Comparison of ENCODE assay signal across 9 cellular contexts in the genomic region with DNA sequence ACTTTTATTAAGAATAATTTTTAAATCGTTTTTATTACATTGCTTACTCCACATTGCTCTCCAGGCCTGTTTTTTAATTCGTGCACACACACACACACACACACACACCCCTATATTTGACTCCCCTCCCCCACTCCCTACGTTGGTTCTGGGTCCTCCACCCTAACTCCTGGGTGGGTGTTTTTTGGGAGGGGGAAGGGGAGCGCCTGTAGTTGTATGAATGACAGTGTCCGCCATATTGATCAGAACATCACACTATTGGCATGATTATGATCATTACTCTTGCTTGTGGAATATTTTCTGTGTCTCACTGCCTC. TPM values are rescaled to one million over a fixed set of nuclear protein-coding genes. Genes with fewer than 3 reads are reported as not detected.
DNase-seq lines count a peak whose midpoint lies in the region; ATAC-seq, FAIRE-seq and TF ChIP-seq lines count a peak whose summit lies in the region.
"Had no signal": no experiment of that assay in that cellular context is flagged by ENCODE, and none has a peak within 500 bp of the region (broad histone marks: within the 10 kb centered on the region; RNA-seq: fewer than 3 reads in every experiment).

No MANE protein-coding gene starts in this region.

- H3K9me2 ChIP-seq in neural cell (ENCODE audit: insufficient read depth, low read length): no peaks in the 10 kb centered on the region

- peaks cover 55% of the 10 kb centered on the region for H3K79me2 ChIP-seq in neural cell (replicated peaks; ENCODE audit: insufficient read depth, low read length)

- no peak for TF ChIP-seq RAD21 in neural cell (conservative IDR thresholded peaks at IDR 0.05)

- CTCF ChIA-PET in HEK293 (lab: Yijun Ruan, JAX): no interaction called here

- H3K36me3 Mint-ChIP-seq in CD4-positive, CD25-positive, alpha-beta regulatory T cell: no peaks in the 10 kb centered on the region
- no peaks in the 10 kb centered on the region for H3K36me3 Mint-ChIP-seq in brain

- peaks cover 5 to 32% (median 14%) of the 10 kb centered on the region in 4 donors for H3K4me1 Mint-ChIP-seq in CD4-positive, CD25-positive, alpha-beta regulatory T cell
- H3K4me1 Mint-ChIP-seq in brain: peaks cover 61% of the 10 kb centered on the region

- peaks cover 48% of the 10 kb centered on the region for H3K27me3 ChIP-seq in CD4-positive, CD25-positive, alpha-beta regulatory T cell (ENCODE audit: control insufficient read depth, insufficient read depth, low read length)
- peaks cover 12% of the 10 kb centered on the region for H3K27me3 ChIP-seq in neural cell (ENCODE audit: insufficient read depth, low read depth, low read length)

- TF ChIP-seq POLR2A in H54 (IDR thresholded peaks at IDR 0.05; ENCODE audit: low read depth, low read length): no peak

- H3K27ac Mint-ChIP-seq in CD4-positive, CD25-positive, alpha-beta regulatory T cell: no peak overlapping the region
- H3K27ac Mint-ChIP-seq in brain: peak overlapping the region; percentile 77 to 97 (median 96)

- peak overlapping the region in 3 of 4 donors; percentile 39 to 82 (median 58) for H3K4me3 Mint-ChIP-seq in CD4-positive, CD25-positive, alpha-beta regulatory T cell
- H3K4me3 Mint-ChIP-seq in brain: peak overlapping the region; percentile 86 to 98 (median 96)

- H3K27me3 Mint-ChIP-seq in CD4-positive, CD25-positive, alpha-beta regulatory T cell: peaks cover 76% of the 10 kb centered on the region
- peaks cover 37% of the 10 kb centered on the region for H3K27me3 Mint-ChIP-seq in brain

- FAIRE-seq in H54 (lab: Jason Lieb, UNC): no peak

- no peak for DNase-seq in CD4-positive, CD25-positive, alpha-beta regulatory T cell
- DNase-seq in H54 (ENCODE audit: insufficient read length, low spot score): no peak
- DNase-seq: stimulated activated CD4-positive, alpha-beta T cell treated with anti-CD3 and anti-CD28 coated beads, Interleukin-1b, Interleukin-23, amount 100 ng/mL, for 48 hours had no signal

- H2AFZ ChIP-seq in neural cell (ENCODE audit: low read depth, low read length): no peak overlapping the region

- no peak for TF ChIP-seq EP300 in neural cell (conservative IDR thresholded peaks at IDR 0.05; ENCODE audit: poor library complexity, severe bottlenecking)

- peaks cover 22% of the 10 kb centered on the region for H3K4me1 ChIP-seq in CD4-positive, CD25-positive, alpha-beta regulatory T cell (ENCODE audit: control insufficient read depth, insufficient read depth, low read length, poor library complexity, severe bottlenecking)
- H3K4me1 ChIP-seq in HEK293 (ENCODE audit: control insufficient read depth, insufficient read depth, low read length): no peaks in the 10 kb centered on the region

- H3K9me3 Mint-ChIP-seq in CD4-positive, CD25-positive, alpha-beta regulatory T cell: peaks cover 0 to 2% (median 0%) of the 10 kb centered on the region in 7 donors
- H3K9me3 Mint-ChIP-seq in brain: peaks cover 0 to 5% (median 0%) of the 10 kb centered on the region in 5 experiments

- H3K9me3 ChIP-seq in CD4-positive, CD25-positive, alpha-beta regulatory T cell (ENCODE audit: control insufficient read depth in 2 of 2, low read length in 2 of 2): no peaks in the 10 kb centered on the region
- H3K9me3 ChIP-seq in HEK293 (ENCODE audit: control insufficient read depth, insufficient read depth, low read depth, low read length): no peaks in the 10 kb centered on the region
- H3K9me3 ChIP-seq in neural cell (ENCODE audit: low read length): no peaks in the 10 kb centered on the region

- POLR2A ChIA-PET in HEK293 (lab: Yijun Ruan, JAX): no interaction called here

- no peaks in the 10 kb centered on the region for H3F3A ChIP-seq in neural cell (ENCODE audit: insufficient read depth, low read length, poor library complexity, severe bottlenecking)

- H3K4me2 ChIP-seq in neural cell (ENCODE audit: low read length): peak overlapping the region; percentile 96

- no peak for TF ChIP-seq CTCF in HEK293 (tag by site-specific recombination; IDR thresholded peaks at IDR 0.05)
- no peak for TF ChIP-seq CTCF in brain (conservative IDR thresholded peaks at IDR 0.05)
- no peak for TF ChIP-seq CTCF in neural cell (IDR thresholded peaks at IDR 0.05; ENCODE audit: poor library complexity, severe bottlenecking)

- H3K27ac ChIP-seq in CD4-positive, CD25-positive, alpha-beta regulatory T cell (ENCODE audit: insufficient read depth, low read length, poor library complexity, severe bottlenecking): no peak overlapping the region
- H3K27ac ChIP-seq in HEK293 (ENCODE audit: extremely low read depth, low read depth, low read length) (no peak overlapping the region), neural cell (ENCODE audit: low read length) (peak overlapping the region; percentile 96)

- H3K9ac ChIP-seq in neural cell (ENCODE audit: low read length): peak overlapping the region; percentile 99

- H3K36me3 ChIP-seq in CD4-positive, CD25-positive, alpha-beta regulatory T cell (ENCODE audit: control insufficient read depth, insufficient read depth, low read length): no peaks in the 10 kb centered on the region
- no peaks in the 10 kb centered on the region for H3K36me3 ChIP-seq in HEK293 (ENCODE audit: control insufficient read depth in 2 of 2, insufficient read depth in 1 of 2, low read length in 2 of 2)
- no peaks in the 10 kb centered on the region for H3K36me3 ChIP-seq in neural cell (ENCODE audit: insufficient read depth, low read length)

- H3K4me3 ChIP-seq in CD4-positive, CD25-positive, alpha-beta regulatory T cell (ENCODE audit: low read depth, low read length): no peak overlapping the region
- H3K4me3 ChIP-seq in HEK293 (ENCODE audit: low read depth, low read length) (no peak overlapping the region), neural cell (ENCODE audit: low read length) (peak overlapping the region; percentile 94)

- H4K20me1 ChIP-seq in neural cell (ENCODE audit: insufficient read depth): peaks cover 4% of the 10 kb centered on the region

- ATAC-seq in CD4-positive, CD25-positive, alpha-beta regulatory T cell (ENCODE audit: low read depth in 2 of 2): no peak
- no peak for ATAC-seq in GM19023 (IDR thresholded peaks at IDR 0.05; ENCODE audit: unreplicated experiment)
- ATAC-seq in HG02571 (IDR thresholded peaks at IDR 0.05; ENCODE audit: unreplicated experiment): no peak

TF ChIP-seq in HEK293, 187 proteins besides CTCF, POLR2A, EP300 and RAD21:
- TF ChIP-seq HOXD13 (CRISPR knock-in tag; IDR thresholded peaks at IDR 0.05; ENCODE audit: borderline replicate concordance) (no peak), ZNF426 (tag by site-specific recombination; IDR thresholded peaks at IDR 0.05) (no peak)
- TF ChIP-seq, protein P1, sequence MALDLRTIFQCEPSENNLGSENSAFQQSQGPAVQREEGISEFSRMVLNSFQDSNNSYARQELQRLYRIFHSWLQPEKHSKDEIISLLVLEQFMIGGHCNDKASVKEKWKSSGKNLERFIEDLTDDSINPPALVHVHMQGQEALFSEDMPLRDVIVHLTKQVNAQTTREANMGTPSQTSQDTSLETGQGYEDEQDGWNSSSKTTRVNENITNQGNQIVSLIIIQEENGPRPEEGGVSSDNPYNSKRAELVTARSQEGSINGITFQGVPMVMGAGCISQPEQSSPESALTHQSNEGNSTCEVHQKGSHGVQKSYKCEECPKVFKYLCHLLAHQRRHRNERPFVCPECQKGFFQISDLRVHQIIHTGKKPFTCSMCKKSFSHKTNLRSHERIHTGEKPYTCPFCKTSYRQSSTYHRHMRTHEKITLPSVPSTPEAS (tag by site-specific recombination; IDR thresholded peaks at IDR 0.05): peak; percentile 80

TF ChIP-seq in neural cell, 6 proteins besides CTCF, POLR2A, EP300 and RAD21:
- no peak for TF ChIP-seq MXI1 (conservative IDR thresholded peaks at IDR 0.05; ENCODE audit: poor library complexity, severe bottlenecking)
- TF ChIP-seq SMC3 (conservative IDR thresholded peaks at IDR 0.05; ENCODE audit: poor library complexity): peak; percentile 34
- TF ChIP-seq EZH2 (IDR thresholded peaks at IDR 0.05; ENCODE audit: borderline replicate concordance, insufficient read depth, low read length, poor library complexity, severe bottlenecking): no peak
- TF ChIP-seq, protein P2, sequence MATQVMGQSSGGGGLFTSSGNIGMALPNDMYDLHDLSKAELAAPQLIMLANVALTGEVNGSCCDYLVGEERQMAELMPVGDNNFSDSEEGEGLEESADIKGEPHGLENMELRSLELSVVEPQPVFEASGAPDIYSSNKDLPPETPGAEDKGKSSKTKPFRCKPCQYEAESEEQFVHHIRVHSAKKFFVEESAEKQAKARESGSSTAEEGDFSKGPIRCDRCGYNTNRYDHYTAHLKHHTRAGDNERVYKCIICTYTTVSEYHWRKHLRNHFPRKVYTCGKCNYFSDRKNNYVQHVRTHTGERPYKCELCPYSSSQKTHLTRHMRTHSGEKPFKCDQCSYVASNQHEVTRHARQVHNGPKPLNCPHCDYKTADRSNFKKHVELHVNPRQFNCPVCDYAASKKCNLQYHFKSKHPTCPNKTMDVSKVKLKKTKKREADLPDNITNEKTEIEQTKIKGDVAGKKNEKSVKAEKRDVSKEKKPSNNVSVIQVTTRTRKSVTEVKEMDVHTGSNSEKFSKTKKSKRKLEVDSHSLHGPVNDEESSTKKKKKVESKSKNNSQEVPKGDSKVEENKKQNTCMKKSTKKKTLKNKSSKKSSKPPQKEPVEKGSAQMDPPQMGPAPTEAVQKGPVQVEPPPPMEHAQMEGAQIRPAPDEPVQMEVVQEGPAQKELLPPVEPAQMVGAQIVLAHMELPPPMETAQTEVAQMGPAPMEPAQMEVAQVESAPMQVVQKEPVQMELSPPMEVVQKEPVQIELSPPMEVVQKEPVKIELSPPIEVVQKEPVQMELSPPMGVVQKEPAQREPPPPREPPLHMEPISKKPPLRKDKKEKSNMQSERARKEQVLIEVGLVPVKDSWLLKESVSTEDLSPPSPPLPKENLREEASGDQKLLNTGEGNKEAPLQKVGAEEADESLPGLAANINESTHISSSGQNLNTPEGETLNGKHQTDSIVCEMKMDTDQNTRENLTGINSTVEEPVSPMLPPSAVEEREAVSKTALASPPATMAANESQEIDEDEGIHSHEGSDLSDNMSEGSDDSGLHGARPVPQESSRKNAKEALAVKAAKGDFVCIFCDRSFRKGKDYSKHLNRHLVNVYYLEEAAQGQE (IDR thresholded peaks at IDR 0.05; ENCODE audit: borderline replicate concordance): no peak

RNA-seq across cellular contexts. Expression of a gene that starts 1.3 kb away (rescaled TPM):
- total RNA-seq in CD4-positive, CD25-positive, alpha-beta regulatory T cell: 3.0 TPM
- polyA plus RNA-seq in CD4-positive, CD25-positive, alpha-beta regulatory T cell: not detected
- polyA plus RNA-seq in brain (ENCODE audit: insufficient read depth, low read depth, low replicate concordance) (181 TPM), neural cell (31.5 and 39.3 TPM in 2 replicates)
- polyA minus RNA-seq in neural cell: 77.7 and 102 TPM in 2 replicates
- total RNA-seq: OCI-LY7 had no signal

Comparison
In these comparisons a context has a peak if more than half of its experiments do, and no peak if none do; other contexts are left out.
1. H3K27ac Mint-ChIP-seq: peak in brain (5 of 5); none in CD4-positive, CD25-positive, alpha-beta regulatory T cell (0 of 3).
2. RNA of a gene that starts 1.3 kb away (polyA plus RNA-seq): 181 TPM in brain (single experiment) and 31.5 to 39.3 TPM in neural cell; not detected in CD4-positive, CD25-positive, alpha-beta regulatory T cell; every median in the first group is over 10 times any median in the second.